ENCODE assay signal across 8 cellular contexts in the genomic region with DNA sequence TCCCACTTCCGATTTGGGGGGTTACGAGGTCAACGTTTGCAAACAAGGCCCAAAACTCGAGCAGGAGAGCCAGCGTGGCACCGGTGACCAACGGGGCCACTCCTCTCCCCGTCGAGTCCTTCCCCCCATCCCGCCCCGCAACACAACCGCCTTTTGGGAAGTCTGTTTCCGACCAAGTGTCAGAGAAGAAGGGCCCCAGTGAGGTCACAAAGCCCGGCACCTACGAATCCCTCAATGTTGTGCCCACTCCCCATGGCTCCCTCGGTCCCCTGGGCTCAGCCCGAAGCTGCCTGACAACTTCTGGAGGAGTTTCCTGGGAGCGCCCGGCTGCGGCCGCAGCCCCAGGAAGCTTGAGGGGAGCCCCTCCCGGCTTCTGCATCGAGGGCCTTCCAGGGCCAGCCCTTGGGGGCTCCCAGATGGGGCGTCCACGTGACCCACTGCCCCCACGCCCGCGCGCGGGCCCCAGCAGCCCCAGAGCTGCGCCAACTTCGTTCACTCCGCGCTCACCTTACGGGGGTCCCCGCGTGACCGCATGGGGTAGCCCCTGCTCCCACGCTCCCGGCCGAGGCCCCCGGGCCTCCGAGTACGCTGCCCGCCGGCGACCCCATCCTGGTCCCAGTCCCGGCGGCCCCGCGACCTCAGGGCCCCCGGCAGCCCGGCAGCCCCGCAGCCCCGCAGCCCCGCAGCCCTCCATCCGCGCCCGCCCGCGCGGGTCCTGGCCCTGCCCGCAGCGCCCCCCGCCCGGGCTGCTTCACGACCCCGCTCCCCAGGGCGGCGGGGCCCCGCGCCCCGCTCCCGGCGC. TPM values are rescaled to one million over a fixed set of nuclear protein-coding genes. Genes with fewer than 3 reads are reported as not detected.
DNase-seq lines count a peak whose midpoint lies in the region; ATAC-seq, FAIRE-seq and TF ChIP-seq lines count a peak whose summit lies in the region.

No MANE protein-coding gene starts in this region.

- H3K4me1 Mint-ChIP-seq in activated CD8-positive, alpha-beta T cell treated with anti-CD3 and anti-CD28 coated beads, Interleukin-2, amount 10 ng/mL, durations not matched to agents 7 days and 5 days (ENCODE audit: low read depth), result peaks cover 32% of the 10 kb centered on the region

- peak; percentile 18 for ATAC-seq in HG03432 (IDR thresholded peaks at IDR 0.05; ENCODE audit: unreplicated experiment)
- ATAC-seq in activated CD8-positive, alpha-beta T cell treated with anti-CD3 and anti-CD28 coated beads, Interleukin-2, amount 10 ng/mL, durations not matched to agents 7 days and 5 days, result peak; percentile 12

- H3K4me1 ChIP-seq in osteoblast (ENCODE audit: insufficient read depth, low read length), result peaks cover 16% of the 10 kb centered on the region

- no peaks in the 10 kb centered on the region for H3K36me3 Mint-ChIP-seq in activated CD8-positive, alpha-beta T cell treated with anti-CD3 and anti-CD28 coated beads, Interleukin-2, amount 10 ng/mL, durations not matched to agents 7 days and 5 days (ENCODE audit: low read depth)

- peaks cover 32% of the 10 kb centered on the region for H4K20me1 ChIP-seq in osteoblast (ENCODE audit: insufficient read depth, low read length)

- peak overlapping the region; percentile 84 for H3K4me3 Mint-ChIP-seq in activated CD8-positive, alpha-beta T cell treated with anti-CD3 and anti-CD28 coated beads, Interleukin-2, amount 10 ng/mL, durations not matched to agents 7 days and 5 days

- peak overlapping the region; percentile 76 for H2AFZ ChIP-seq in osteoblast (ENCODE audit: low read length)

- H3K27me3 ChIP-seq in osteoblast (ENCODE audit: insufficient read depth, low read length), result no peaks in the 10 kb centered on the region

- H3K27ac ChIP-seq in osteoblast (ENCODE audit: low read depth, low read length), result peak overlapping the region; percentile 91

- peak overlapping the region; percentile 88 for H3K27ac Mint-ChIP-seq in activated CD8-positive, alpha-beta T cell treated with anti-CD3 and anti-CD28 coated beads, Interleukin-2, amount 10 ng/mL, durations not matched to agents 7 days and 5 days

- peak overlapping the region; percentile 100 for H3K4me2 ChIP-seq in osteoblast (ENCODE audit: insufficient read depth, low read length)

- peaks cover 13% of the 10 kb centered on the region for H3K36me3 ChIP-seq in osteoblast (ENCODE audit: insufficient read depth, low read length)

- no peaks in the 10 kb centered on the region for H3K9me3 Mint-ChIP-seq in activated CD8-positive, alpha-beta T cell treated with anti-CD3 and anti-CD28 coated beads, Interleukin-2, amount 10 ng/mL, durations not matched to agents 7 days and 5 days (ENCODE audit: insufficient read depth)

- no peak for FAIRE-seq in D721Med (lab: Jason Lieb, UNC)

- H3K79me2 ChIP-seq in osteoblast (ENCODE audit: insufficient read depth, low read length), result peaks cover 54% of the 10 kb centered on the region

- peak overlapping the region; percentile 77 to 88 for H3K4me3 ChIP-seq in foreskin fibroblast (ENCODE audit: low read depth in 1 of 2, low read length in 2 of 2)
- H3K4me3 ChIP-seq in osteoblast (ENCODE audit: insufficient read depth, low read length), result peak overlapping the region; percentile 91

- DNase-seq in activated naive CD4-positive, alpha-beta T cell treated with Interleukin-2 at 50 U/mL for 16 hours, result peak; percentile 7
- no peak for DNase-seq in activated naive CD4-positive, alpha-beta T cell (lab: John Stamatoyannopoulos, UW)
- no peak for DNase-seq in activated CD8-positive, alpha-beta T cell treated with anti-CD3 and anti-CD28 coated beads, Interleukin-2, amount 10 ng/mL, durations not matched to agents 7 days and 5 days
- DNase-seq in foreskin fibroblast, result peak; percentile 47 to 58
- peak; percentile 83 for DNase-seq in osteoblast (ENCODE audit: insufficient read length, low spot score, missing footprints)
- no peak for DNase-seq in D721Med (ENCODE audit: insufficient read length, low spot score)
- no peak for DNase-seq in NOMO-1 treated with DMSO at 0.1 percent for 48 hours (lab: John Stamatoyannopoulos, UW; ENCODE audit: unreplicated experiment)

- CTCF ChIA-PET in activated CD8-positive, alpha-beta T cell treated with anti-CD3 and anti-CD28 coated beads, Interleukin-2, amount 10 ng/mL, durations not matched to agents 7 days and 5 days (lab: Charles Lee), result interaction anchor here (0.8 to 1.9 kb wide), 8 partner anchors 10 to 332 kb away, joined by 3 to 6 read pairs (median 3); a partner anchor contains a TSS

- POLR2A ChIA-PET in activated CD8-positive, alpha-beta T cell treated with anti-CD3 and anti-CD28 coated beads, Interleukin-2, amount 10 ng/mL, durations not matched to agents 7 days and 5 days (lab: Charles Lee), result interaction anchor here (0.8 to 2.3 kb wide), 4 partner anchors 37 to 311 kb away, joined by 3 to 12 read pairs (median 4); a partner anchor contains a TSS

- no peak for TF ChIP-seq CTCF in foreskin fibroblast (IDR thresholded peaks at IDR 0.05; ENCODE audit: low read depth, low read length)
- TF ChIP-seq CTCF in osteoblast (IDR thresholded peaks at IDR 0.05; ENCODE audit: extremely low read depth, low read depth, low read length), result no peak
- no peak for TF ChIP-seq CTCF in D721Med (IDR thresholded peaks at IDR 0.05; ENCODE audit: insufficient read depth, missing control alignments)

- H3K9me3 ChIP-seq in osteoblast (ENCODE audit: low read depth, low read length), result no peaks in the 10 kb centered on the region

- H3K27me3 Mint-ChIP-seq in activated CD8-positive, alpha-beta T cell treated with anti-CD3 and anti-CD28 coated beads, Interleukin-2, amount 10 ng/mL, durations not matched to agents 7 days and 5 days (ENCODE audit: low read depth), result no peaks in the 10 kb centered on the region

RNA-seq across cellular contexts. Expression of a gene that starts 1.1 kb away (rescaled TPM):
- 10 to 100 TPM; 58.3 to 58.4 TPM for total RNA-seq in activated CD8-positive, alpha-beta T cell treated with anti-CD3 and anti-CD28 coated beads, Interleukin-2, amount 10 ng/mL, durations not matched to agents 7 days and 5 days
- 209 and 226 TPM in 2 replicates for total RNA-seq in osteoblast

RNA-seq across cellular contexts. Expression of a gene that starts 37.3 kb away (rescaled TPM):
- total RNA-seq in activated CD8-positive, alpha-beta T cell treated with anti-CD3 and anti-CD28 coated beads, Interleukin-2, amount 10 ng/mL, durations not matched to agents 7 days and 5 days, result 10 to 100 TPM; 28.2 to 30.0 TPM
- total RNA-seq in osteoblast, result 10.9 and 16.3 TPM in 2 replicates

RNA-seq across cellular contexts. Expression of a gene that starts 37.6 kb away (rescaled TPM):
- total RNA-seq in activated CD8-positive, alpha-beta T cell treated with anti-CD3 and anti-CD28 coated beads, Interleukin-2, amount 10 ng/mL, durations not matched to agents 7 days and 5 days, result 100 to 1,000 TPM; 148 to 149 TPM
- 42.7 and 43.6 TPM in 2 replicates for total RNA-seq in osteoblast

Comparison
In these comparisons a context has a peak if more than half of its experiments do, and no peak if none do; other contexts are left out.
1. DNase-seq: peak in activated naive CD4-positive, alpha-beta T cell treated with Interleukin-2 at 50 U/mL for 16 hours (single experiment), foreskin fibroblast (2 of 2) and osteoblast (single experiment); none in activated naive CD4-positive, alpha-beta T cell (0 of 4), activated CD8-positive, alpha-beta T cell treated with anti-CD3 and anti-CD28 coated beads, Interleukin-2, amount 10 ng/mL, durations not matched to agents 7 days and 5 days (single experiment), D721Med (single experiment) and NOMO-1 treated with DMSO at 0.1 percent for 48 hours (single experiment).